Comparison of ENCODE assay signal across 1 cellular context in the genomic region with DNA sequence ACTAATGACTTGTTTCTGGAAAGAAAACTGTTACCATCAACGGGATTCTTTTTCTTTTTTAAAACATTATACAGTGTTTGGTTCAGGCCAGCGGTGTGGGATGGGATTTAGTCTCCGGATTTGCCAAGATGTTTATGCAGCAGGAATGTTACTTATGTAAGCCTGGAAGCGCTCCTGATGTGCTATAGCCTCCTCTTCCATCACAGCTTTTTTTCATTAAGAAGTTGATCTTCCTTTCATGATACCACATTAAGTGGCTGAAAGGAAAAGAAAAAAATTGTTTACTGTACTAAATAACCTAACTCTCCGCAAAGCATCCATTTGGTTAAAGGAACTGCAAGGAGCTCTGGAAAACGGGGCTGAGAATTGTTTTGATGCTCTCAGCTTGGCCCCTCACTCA.
TF ChIP-seq lines count a peak whose summit lies in the region.

No MANE protein-coding gene starts in this region.

TF ChIP-seq in SK-N-SH treated with all-trans-retinoic acid at 6 μM for 48 hours, 23 proteins besides CTCF, POLR2A, EP300 and RAD21 (continued from another document):
- TF ChIP-seq, protein P1, sequence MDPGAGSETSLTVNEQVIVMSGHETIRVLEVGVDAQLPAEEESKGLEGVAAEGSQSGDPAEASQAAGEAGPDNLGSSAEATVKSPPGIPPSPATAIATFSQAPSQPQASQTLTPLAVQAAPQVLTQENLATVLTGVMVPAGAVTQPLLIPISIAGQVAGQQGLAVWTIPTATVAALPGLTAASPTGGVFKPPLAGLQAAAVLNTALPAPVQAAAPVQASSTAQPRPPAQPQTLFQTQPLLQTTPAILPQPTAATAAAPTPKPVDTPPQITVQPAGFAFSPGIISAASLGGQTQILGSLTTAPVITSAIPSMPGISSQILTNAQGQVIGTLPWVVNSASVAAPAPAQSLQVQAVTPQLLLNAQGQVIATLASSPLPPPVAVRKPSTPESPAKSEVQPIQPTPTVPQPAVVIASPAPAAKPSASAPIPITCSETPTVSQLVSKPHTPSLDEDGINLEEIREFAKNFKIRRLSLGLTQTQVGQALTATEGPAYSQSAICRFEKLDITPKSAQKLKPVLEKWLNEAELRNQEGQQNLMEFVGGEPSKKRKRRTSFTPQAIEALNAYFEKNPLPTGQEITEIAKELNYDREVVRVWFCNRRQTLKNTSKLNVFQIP (CRISPR knock-in tag; IDR thresholded peaks at IDR 0.05; ENCODE audit: borderline replicate concordance, low read depth) = no peak
